In the genomic region with DNA sequence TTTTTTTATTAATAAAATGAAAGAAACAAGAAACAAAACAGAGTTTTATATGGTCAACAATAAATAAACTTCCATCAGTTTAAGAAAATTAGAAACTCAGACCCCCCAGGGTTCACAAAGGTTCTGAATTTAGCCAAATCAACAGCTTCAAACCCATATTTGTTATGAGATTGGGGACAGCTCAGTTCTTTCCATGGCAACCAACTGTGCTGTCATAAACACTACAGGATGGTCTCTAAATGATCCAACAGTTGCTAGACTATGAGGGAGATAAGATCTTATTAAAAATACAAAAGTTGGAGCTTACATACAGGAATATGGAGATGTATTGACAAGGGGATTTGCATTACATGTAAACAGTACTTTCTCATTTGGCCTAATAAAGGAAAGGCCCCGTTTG, we compare ENCODE assay signal across 15 cellular contexts.
DNase-seq lines count a peak whose midpoint lies in the region; TF ChIP-seq lines count a peak whose summit lies in the region.
"Had no signal": no experiment of that assay in that cellular context is flagged by ENCODE, and none has a peak within 500 bp of the region (broad histone marks: within the 10 kb centered on the region; RNA-seq: fewer than 3 reads in every experiment).

No MANE protein-coding gene starts in this region.

- H4K5ac ChIP-seq in mesendoderm (ENCODE audit: low read length) = no peak overlapping the region

- H3K27me3 ChIP-seq in brain microvascular endothelial cell (replicated peaks) (no peaks in the 10 kb centered on the region), mesendoderm (ENCODE audit: insufficient read depth, low read length, poor library complexity) (no peaks in the 10 kb centered on the region), colonic mucosa (no peaks in the 10 kb centered on the region)

- TF ChIP-seq CTCF in brain microvascular endothelial cell (IDR thresholded peaks at IDR 0.05; ENCODE audit: low read depth, low read length, missing control alignments) = no peak
- no peak for TF ChIP-seq CTCF in colonic mucosa (IDR thresholded peaks at IDR 0.05)

- H2BK5ac ChIP-seq in mesendoderm (ENCODE audit: low read length) = no peak overlapping the region

- no peak overlapping the region for H4K8ac ChIP-seq in mesendoderm (ENCODE audit: low read depth, low read length)

- H3K4me3 ChIP-seq in brain microvascular endothelial cell (ENCODE audit: low read depth, low read length) (no peak overlapping the region), mesendoderm (ENCODE audit: low read length) (no peak overlapping the region), colonic mucosa (no peak overlapping the region)
- H3K4me3 ChIP-seq: GM12878, GM23338 had no signal

- peak; percentile 82 for DNase-seq in NCI-H526 treated with DMSO at 0.1 percent for 48 hours (lab: John Stamatoyannopoulos, UW)
- DNase-seq in brain microvascular endothelial cell = peak; percentile 59
- DNase-seq in mesendoderm = peak; percentile 36
- no peak for DNase-seq in G401 (ENCODE audit: low spot score)
- no peak for DNase-seq in colonic mucosa
- no peak for DNase-seq in SIG-M5 treated with dmso at 0.1 percent for 504 hours (lab: John Stamatoyannopoulos, UW; ENCODE audit: unreplicated experiment)
- DNase-seq: C1 segment of cervical spinal cord; Calu3; CD4-positive, alpha-beta memory T cell; COR-L47; DND-41; GDM1; H9 had no signal

- no peaks in the 10 kb centered on the region for H3K79me2 ChIP-seq in mesendoderm (ENCODE audit: control insufficient read depth, insufficient read depth, low read length)

- H3K18ac ChIP-seq in mesendoderm (ENCODE audit: low read length) = no peak overlapping the region

- H3K4me2 ChIP-seq in mesendoderm (ENCODE audit: low read length) = no peak overlapping the region
- H3K4me2 ChIP-seq: GM23338 had no signal

- intact Hi-C loops in colonic mucosa (cut with DNase I) = no loop called here

- no peak overlapping the region for H2BK15ac ChIP-seq in mesendoderm (replicated peaks; ENCODE audit: low read depth)

- H3K27ac ChIP-seq in brain microvascular endothelial cell = no peak overlapping the region
- no peak overlapping the region for H3K27ac ChIP-seq in mesendoderm (ENCODE audit: low read depth, low read length)
- no peak overlapping the region for H3K27ac ChIP-seq in colonic mucosa

- H3K4ac ChIP-seq in mesendoderm (ENCODE audit: low read depth, low read length) = no peak overlapping the region

- no peaks in the 10 kb centered on the region for H3K79me1 ChIP-seq in mesendoderm (ENCODE audit: low read length)

- H3K56ac ChIP-seq in mesendoderm (ENCODE audit: low read length) = no peak overlapping the region

- H2AK5ac ChIP-seq in mesendoderm (ENCODE audit: low read length) = no peak overlapping the region

- in situ Hi-C loops in brain microvascular endothelial cell (cut with HindIII; ENCODE audit: low pct_ligation_motif_present, low sequenced_read_pairs) = loop anchor here (25.0 kb wide), 1 partner anchor 385 kb away; no protein-coding TSS in a partner anchor
- in situ Hi-C loops in G401 (cut with HindIII; ENCODE audit: low sequenced_read_pairs) = no loop called here

- no peak overlapping the region for H3K23ac ChIP-seq in mesendoderm (ENCODE audit: low read length)

- WGBS in mesendoderm (ENCODE audit: extremely low coverage, insufficient coverage, low lambda C conversion rate) = no CpG with 5 or more reads among the region's 1 CpG

- H2BK120ac ChIP-seq in mesendoderm (ENCODE audit: low read depth, low read length) = no peak overlapping the region

- H3K4me1 ChIP-seq in mesendoderm (ENCODE audit: control insufficient read depth, low read depth, low read length) (no peaks in the 10 kb centered on the region), colonic mucosa (no peaks in the 10 kb centered on the region)

- H3K9me3 ChIP-seq in colonic mucosa = no peaks in the 10 kb centered on the region

- H3K9ac ChIP-seq in mesendoderm (ENCODE audit: low read length) (no peak overlapping the region), colonic mucosa (ENCODE audit: low read depth in 2 of 2, low read length in 2 of 2) (no peak overlapping the region)

- no peaks in the 10 kb centered on the region for H3K36me3 ChIP-seq in brain microvascular endothelial cell (replicated peaks)
- no peaks in the 10 kb centered on the region for H3K36me3 ChIP-seq in mesendoderm (ENCODE audit: control insufficient read depth, insufficient read depth, low read length)
- no peaks in the 10 kb centered on the region for H3K36me3 ChIP-seq in colonic mucosa

Comparison
In these comparisons a context has a peak if more than half of its experiments do, and no peak if none do; other contexts are left out.
1. DNase-seq: peak in NCI-H526 treated with DMSO at 0.1 percent for 48 hours (single experiment), brain microvascular endothelial cell (single experiment) and mesendoderm (single experiment); none in G401 (single experiment), colonic mucosa (single experiment) and SIG-M5 treated with dmso at 0.1 percent for 504 hours (single experiment).